Comparison of ENCODE assay signal across 1 cellular context in genomic region chr12:102356690-102357089, GRCh38.
TF ChIP-seq lines count a peak whose summit lies in the region.

No MANE protein-coding gene starts in this region.

TF ChIP-seq in IMR-90, 13 proteins besides CTCF, POLR2A, EP300 and RAD21:
- no peak for TF ChIP-seq ELK1 (IDR thresholded peaks at IDR 0.05; ENCODE audit: borderline replicate concordance, low read depth, low read length)
- no peak for TF ChIP-seq CEBPB (IDR thresholded peaks at IDR 0.05; ENCODE audit: low read depth, low read length)
- no peak for TF ChIP-seq MAZ (IDR thresholded peaks at IDR 0.05; ENCODE audit: borderline replicate concordance, low read depth, low read length)
- no peak for TF ChIP-seq FOS (IDR thresholded peaks at IDR 0.05; ENCODE audit: low read depth, low read length)
- TF ChIP-seq SMC3 (IDR thresholded peaks at IDR 0.05; ENCODE audit: low read depth, low read length): no peak
- no peak for TF ChIP-seq RCOR1 (IDR thresholded peaks at IDR 0.05; ENCODE audit: insufficient replicate concordance, low read length)
- TF ChIP-seq MXI1 (IDR thresholded peaks at IDR 0.05; ENCODE audit: borderline replicate concordance, low read depth, low read length): no peak
- TF ChIP-seq MAFK (IDR thresholded peaks at IDR 0.05; ENCODE audit: low read depth, low read length): no peak
- no peak for TF ChIP-seq NFE2L2 (IDR thresholded peaks at IDR 0.05; ENCODE audit: low read depth, low read length)
- TF ChIP-seq BHLHE40 (IDR thresholded peaks at IDR 0.05; ENCODE audit: low read depth, low read length): no peak
- TF ChIP-seq CHD1 (IDR thresholded peaks at IDR 0.05; ENCODE audit: low read depth, low read length): no peak
- TF ChIP-seq RFX5 (IDR thresholded peaks at IDR 0.05; ENCODE audit: low read depth, low read length): no peak
- TF ChIP-seq USF2 (IDR thresholded peaks at IDR 0.05; ENCODE audit: low read depth, low read length): no peak
TF ChIP-seq in IMR-90: peak in this region for 0.
